8 cellular contexts compared by ENCODE assay signal in the genomic region with DNA sequence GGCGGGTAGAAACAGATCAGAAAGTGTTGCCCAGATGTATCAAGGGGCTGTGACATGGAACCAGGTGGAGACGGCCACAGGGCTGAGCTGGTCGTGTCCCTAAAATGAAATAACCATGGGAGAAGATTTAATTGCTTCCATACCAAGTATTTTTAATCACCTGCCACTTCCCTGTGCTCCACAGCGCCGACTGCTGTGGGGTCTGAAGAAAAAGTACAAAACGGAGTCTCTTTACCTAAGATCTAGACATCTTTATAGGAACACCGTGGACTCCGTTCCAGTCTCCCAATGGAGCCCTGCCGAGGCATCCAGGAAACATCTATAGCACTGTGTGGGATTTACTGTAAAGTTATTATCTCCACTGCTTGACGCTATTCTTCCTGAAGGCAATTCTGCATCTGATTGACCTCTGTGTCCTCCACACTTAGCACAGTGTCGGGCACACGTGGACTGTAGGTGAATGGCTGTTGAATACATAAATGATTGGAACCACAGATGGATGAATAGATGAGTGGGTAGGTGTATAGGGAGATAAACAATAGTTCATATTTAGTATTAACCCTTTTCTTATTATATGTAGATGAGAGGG. TPM values are rescaled to one million over a fixed set of nuclear protein-coding genes. Genes with fewer than 3 reads are reported as not detected.
DNase-seq lines count a peak whose midpoint lies in the region; ATAC-seq, FAIRE-seq and TF ChIP-seq lines count a peak whose summit lies in the region.

No MANE protein-coding gene starts in this region.

- peak; percentile 24 for TF ChIP-seq CTCF in kidney (IDR thresholded peaks at IDR 0.05; ENCODE audit: borderline replicate concordance, extremely low read depth, insufficient read depth)

- H3K4me3 Mint-ChIP-seq in activated CD4-positive, alpha-beta memory T cell treated with anti-CD3 and anti-CD28 coated beads, Interleukin-2, amount 10 ng/mL, durations not matched to agents 7 days and 5 days = no peak overlapping the region

- intact Hi-C loops in kidney (cut with DNase I) = no loop called here

- CTCF ChIA-PET in HEK293T (lab: Yijun Ruan, JAX) = interaction anchor here (0.9 kb wide), 1 partner anchor 16 kb away, joined by 3 read pairs; no protein-coding TSS in a partner anchor
- CTCF ChIA-PET in activated CD4-positive, alpha-beta memory T cell treated with anti-CD3 and anti-CD28 coated beads, Interleukin-2, amount 10 ng/mL, durations not matched to agents 7 days and 5 days (lab: Charles Lee) = interaction anchor here (0.9 to 1.3 kb wide), 4 partner anchors 15 to 142 kb away, joined by 3 to 5 read pairs (median 4); no protein-coding TSS in a partner anchor

- no peak overlapping the region for H3K27ac Mint-ChIP-seq in activated CD4-positive, alpha-beta memory T cell treated with anti-CD3 and anti-CD28 coated beads, Interleukin-2, amount 10 ng/mL, durations not matched to agents 7 days and 5 days

- POLR2A ChIA-PET in HEK293T (lab: Yijun Ruan, JAX) = no interaction called here
- POLR2A ChIA-PET in activated CD4-positive, alpha-beta memory T cell treated with anti-CD3 and anti-CD28 coated beads, Interleukin-2, amount 10 ng/mL, durations not matched to agents 7 days and 5 days (lab: Charles Lee) = no interaction called here

- no peaks in the 10 kb centered on the region for H3K36me3 Mint-ChIP-seq in activated CD4-positive, alpha-beta memory T cell treated with anti-CD3 and anti-CD28 coated beads, Interleukin-2, amount 10 ng/mL, durations not matched to agents 7 days and 5 days (ENCODE audit: low read depth)

- no peak overlapping the region for H3K4me3 ChIP-seq in kidney (ENCODE audit: low read length in 2 of 2)

- H3K9me3 ChIP-seq in kidney (ENCODE audit: control insufficient read depth in 1 of 2, low read length in 2 of 2) = no peaks in the 10 kb centered on the region

- H3K9ac ChIP-seq in kidney (ENCODE audit: low read length in 2 of 2) = no peak overlapping the region

- no peaks in the 10 kb centered on the region for H3K4me1 Mint-ChIP-seq in activated CD4-positive, alpha-beta memory T cell treated with anti-CD3 and anti-CD28 coated beads, Interleukin-2, amount 10 ng/mL, durations not matched to agents 7 days and 5 days

- H3K9me3 Mint-ChIP-seq in activated CD4-positive, alpha-beta memory T cell treated with anti-CD3 and anti-CD28 coated beads, Interleukin-2, amount 10 ng/mL, durations not matched to agents 7 days and 5 days = no peaks in the 10 kb centered on the region

- H3K27ac ChIP-seq in kidney (ENCODE audit: low read depth in 2 of 2, low read length in 2 of 2) = no peak overlapping the region

- DNase-seq in DMS53 (lab: John Stamatoyannopoulos, UW) (peak; percentile 70), HEK293T (ENCODE audit: extremely low spot score) (peak; percentile 47), kidney (no peak), NCI-H1930 (lab: John Stamatoyannopoulos, UW) (no peak), amygdala (lab: John Stamatoyannopoulos, UW) (no peak), mesenteric fat pad (ENCODE audit: low spot score) (no peak)
- peak; percentile 29 for DNase-seq in activated CD4-positive, alpha-beta memory T cell treated with anti-CD3 and anti-CD28 coated beads, Interleukin-2, amount 10 ng/mL, durations not matched to agents 7 days and 5 days

- H3K27me3 Mint-ChIP-seq in activated CD4-positive, alpha-beta memory T cell treated with anti-CD3 and anti-CD28 coated beads, Interleukin-2, amount 10 ng/mL, durations not matched to agents 7 days and 5 days = peaks cover 26% of the 10 kb centered on the region

- no peaks in the 10 kb centered on the region for H3K36me3 ChIP-seq in kidney (ENCODE audit: control insufficient read depth in 1 of 2, insufficient read depth in 2 of 2, low read length in 2 of 2)

- ATAC-seq in HG03460 (IDR thresholded peaks at IDR 0.05; ENCODE audit: unreplicated experiment) = no peak

- peaks cover 0 to 2% of the 10 kb centered on the region in 2 donors for H3K4me1 ChIP-seq in kidney (ENCODE audit: control insufficient read depth in 1 of 2, insufficient read depth in 1 of 2, low read depth in 1 of 2, low read length in 2 of 2)

- no peak for FAIRE-seq in kidney (lab: Jason Lieb, UNC)

TF ChIP-seq in HEK293T, 16 proteins besides CTCF, POLR2A, EP300 and RAD21:
- TF ChIP-seq SUZ12 (IDR thresholded peaks at IDR 0.05) = no peak
- TF ChIP-seq TARDBP (IDR thresholded peaks at IDR 0.05) = no peak
- no peak for TF ChIP-seq BHLHE40 (IDR thresholded peaks at IDR 0.05; ENCODE audit: borderline replicate concordance)
- no peak for TF ChIP-seq FOXK2 (IDR thresholded peaks at IDR 0.05)
- TF ChIP-seq NFRKB (IDR thresholded peaks at IDR 0.05) = no peak

RNA-seq across cellular contexts. Expression of a gene that starts 21.6 kb away (rescaled TPM):
- 100 to 1,000 TPM; 133 TPM for total RNA-seq in activated CD4-positive, alpha-beta memory T cell treated with anti-CD3 and anti-CD28 coated beads, Interleukin-2, amount 10 ng/mL, durations not matched to agents 7 days and 5 days
- total RNA-seq in kidney (51.1 TPM), mesenteric fat pad (175 TPM)
- polyA plus RNA-seq in kidney (ENCODE audit: insufficient read depth, low read depth, low replicate concordance) = 61.9 TPM

Comparison
In these comparisons a context has a peak if more than half of its experiments do, and no peak if none do; other contexts are left out.
1. DNase-seq: peak in DMS53 (single experiment), HEK293T (single experiment) and activated CD4-positive, alpha-beta memory T cell treated with anti-CD3 and anti-CD28 coated beads, Interleukin-2, amount 10 ng/mL, durations not matched to agents 7 days and 5 days (single experiment); none in kidney (single experiment), NCI-H1930 (0 of 2), amygdala (0 of 56) and mesenteric fat pad (single experiment).